Comparison of ENCODE assay signal across 1 cellular context in genomic region chr2:235485362-235485761, GRCh38.
A peak's percentile ranks its signal among the peaks of the same experiment; 100 is the strongest.
TF ChIP-seq lines count a peak whose summit lies in the region.

No MANE protein-coding gene starts in this region.

TF ChIP-seq in K562, 482 proteins besides CTCF, POLR2A, EP300 and RAD21 (continued from another document and continues in another):
- TF ChIP-seq REST (CRISPR knock-in tag; IDR thresholded peaks at IDR 0.05; ENCODE audit: low read depth) = no peak
- TF ChIP-seq SMARCC2 (IDR thresholded peaks at IDR 0.05; ENCODE audit: low read depth) = peak; percentile 65; the same call in 1 of the 2 replicates
- TF ChIP-seq GTF2F1 (IDR thresholded peaks at IDR 0.05; ENCODE audit: low read depth, low read length) = no peak
- no peak for TF ChIP-seq PPARD (CRISPR knock-in tag; IDR thresholded peaks at IDR 0.05)
- no peak for TF ChIP-seq PBX2 (CRISPR knock-in tag; IDR thresholded peaks at IDR 0.05; ENCODE audit: low read depth)
- peak; percentile 36; the same call in 1 of the 2 replicates for TF ChIP-seq PBX2 (tag; conservative IDR thresholded peaks at IDR 0.05; ENCODE audit: low read depth)
- TF ChIP-seq FOXO4 (CRISPR knock-in tag; IDR thresholded peaks at IDR 0.05) = no peak
- peak; percentile 53; the same call in 1 of the 2 replicates for TF ChIP-seq ZNF592 (IDR thresholded peaks at IDR 0.05)
- TF ChIP-seq ZNF3 (CRISPR knock-in tag; IDR thresholded peaks at IDR 0.05) = no peak
- TF ChIP-seq MAFG (tag; conservative IDR thresholded peaks at IDR 0.05) = peak; percentile 57
- no peak for TF ChIP-seq SMAD4 (CRISPR knock-in tag; conservative IDR thresholded peaks at IDR 0.05)
- TF ChIP-seq PYGO2 (tag; IDR thresholded peaks at IDR 0.05) = no peak
- no peak for TF ChIP-seq ZKSCAN8 (CRISPR knock-in tag; IDR thresholded peaks at IDR 0.05)
- no peak for TF ChIP-seq SAFB2 (IDR thresholded peaks at IDR 0.05; ENCODE audit: borderline replicate concordance, low read depth, low read length, severe bottlenecking)
- TF ChIP-seq DIDO1 (tag; IDR thresholded peaks at IDR 0.05; ENCODE audit: low read depth) = no peak
- no peak for TF ChIP-seq NRF1 (conservative IDR thresholded peaks at IDR 0.05 in 1 of 2, IDR thresholded peaks at IDR 0.05 in 1 of 2)
- no peak for TF ChIP-seq ZNF395 (CRISPR knock-in tag; IDR thresholded peaks at IDR 0.05)
- TF ChIP-seq ZBTB26 (CRISPR knock-in tag; IDR thresholded peaks at IDR 0.05) = no peak
- TF ChIP-seq HMG20B (CRISPR knock-in tag; IDR thresholded peaks at IDR 0.05) = no peak
- no peak for TF ChIP-seq YY1 (IDR thresholded peaks at IDR 0.05; ENCODE audit: borderline replicate concordance in 1 of 3, control insufficient read depth in 1 of 3, extremely low read depth in 1 of 3, insufficient read depth in 3 of 3, insufficient read length in 1 of 3, insufficient replicate concordance in 2 of 3, low read depth in 1 of 3, low read length in 2 of 3)
- TF ChIP-seq XRCC3 (IDR thresholded peaks at IDR 0.05) = no peak
- peak; percentile 85 for TF ChIP-seq JUN (IDR thresholded peaks at IDR 0.05; ENCODE audit: borderline replicate concordance, low read depth, low read length)
- TF ChIP-seq JUN (CRISPR knock-in tag; IDR thresholded peaks at IDR 0.05; ENCODE audit: borderline replicate concordance) = no peak
- no peak for TF ChIP-seq NR1H2 (CRISPR knock-in tag; IDR thresholded peaks at IDR 0.05)
- TF ChIP-seq JUND (IDR thresholded peaks at IDR 0.05; ENCODE audit: borderline replicate concordance, low read depth, low read length) = peak; percentile 95
- TF ChIP-seq JUND (tag; IDR thresholded peaks at IDR 0.05; ENCODE audit: borderline replicate concordance, low read depth, low read length) = peak; percentile 92
- no peak for TF ChIP-seq PML (IDR thresholded peaks at IDR 0.05; ENCODE audit: low read length)
- no peak for TF ChIP-seq BHLHE40 (IDR thresholded peaks at IDR 0.05; ENCODE audit: low read length)
- no peak for TF ChIP-seq NCOA2 (IDR thresholded peaks at IDR 0.05; ENCODE audit: partially characterized antibody in 2 of 2)
- TF ChIP-seq HIVEP1 (CRISPR knock-in tag; IDR thresholded peaks at IDR 0.05) = no peak
- TF ChIP-seq GTF2B (IDR thresholded peaks at IDR 0.05; ENCODE audit: extremely low read depth, insufficient read length) = no peak
- no peak for TF ChIP-seq ZNF408 (CRISPR knock-in tag; IDR thresholded peaks at IDR 0.05; ENCODE audit: low read depth)
- no peak for TF ChIP-seq TSC22D4 (tag; IDR thresholded peaks at IDR 0.05)
- TF ChIP-seq HMGXB4 (CRISPR knock-in tag; IDR thresholded peaks at IDR 0.05) = no peak
- TF ChIP-seq ZNF212 (CRISPR knock-in tag; IDR thresholded peaks at IDR 0.05) = no peak
- 0 out of 4 replicates have a peak, but pooled peaks of 1 of the 2 experiments have one; percentile 8 for TF ChIP-seq TBL1XR1 (IDR thresholded peaks at IDR 0.05; ENCODE audit: low read length in 2 of 2)
- TF ChIP-seq KAT8 (IDR thresholded peaks at IDR 0.05; ENCODE audit: low read depth) = no peak
- no peak for TF ChIP-seq ZNF23 (CRISPR knock-in tag; IDR thresholded peaks at IDR 0.05)
- no peak for TF ChIP-seq ZBTB17 (CRISPR knock-in tag; IDR thresholded peaks at IDR 0.05)
- peak; percentile 76 for TF ChIP-seq SMARCE1 (IDR thresholded peaks at IDR 0.05)
- no peak for TF ChIP-seq PHF21A (IDR thresholded peaks at IDR 0.05; ENCODE audit: borderline replicate concordance, low read depth)
- TF ChIP-seq ARID1B (IDR thresholded peaks at IDR 0.05) = peak; percentile 78
- no peak for TF ChIP-seq SUPT5H (IDR thresholded peaks at IDR 0.05)
- no peak for TF ChIP-seq KLF1 (tag; IDR thresholded peaks at IDR 0.05)
- no peak for TF ChIP-seq GTF2E2 (tag; IDR thresholded peaks at IDR 0.05)
- no peak for TF ChIP-seq NUFIP1 (IDR thresholded peaks at IDR 0.05; ENCODE audit: partially characterized antibody)
- no peak for TF ChIP-seq SMARCB1 (IDR thresholded peaks at IDR 0.05; ENCODE audit: insufficient read length, low read depth)
- no peak for TF ChIP-seq TFE3 (CRISPR knock-in tag; IDR thresholded peaks at IDR 0.05)
